ENCODE assay signal across 11 cellular contexts in the genomic region with DNA sequence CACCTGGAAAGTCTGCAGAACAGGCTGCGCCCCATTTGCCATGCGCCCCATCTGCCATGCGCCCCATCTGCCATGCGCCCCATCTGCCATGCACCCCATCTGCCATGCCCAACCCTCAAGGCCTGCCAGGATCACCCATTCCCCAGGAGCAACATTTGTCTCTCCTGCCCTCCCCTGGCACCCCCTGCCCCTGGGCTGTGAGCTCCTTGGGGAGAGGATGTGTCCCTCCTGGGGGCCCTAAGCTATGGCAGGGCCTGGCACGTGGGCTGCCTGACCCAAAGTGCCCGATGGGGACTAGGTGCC.
DNase-seq lines count a peak whose midpoint lies in the region; ATAC-seq and TF ChIP-seq lines count a peak whose summit lies in the region.
"Had no signal": no experiment of that assay in that cellular context is flagged by ENCODE, and none has a peak within 500 bp of the region (broad histone marks: within the 10 kb centered on the region; RNA-seq: fewer than 3 reads in every experiment).

No MANE protein-coding gene starts in this region.

- H4K20me1 ChIP-seq in BLaER1: no peaks in the 10 kb centered on the region

- no peak overlapping the region for H3K9ac ChIP-seq in BLaER1

- no peak overlapping the region for H3K4me3 ChIP-seq in BLaER1
- no peak overlapping the region for H3K4me3 ChIP-seq in spleen

- no peak overlapping the region for H3K27ac Mint-ChIP-seq in chondrocyte (ENCODE audit: unreplicated experiment)
- H3K27ac Mint-ChIP-seq: B cell; CD4-positive, alpha-beta T cell; H9 had no signal

- ATAC-seq in left cardiac atrium (no peak), left ventricle myocardium superior (no peak)

- no peaks in the 10 kb centered on the region for H3K9me3 ChIP-seq in BLaER1
- H3K9me3 ChIP-seq in spleen: peaks cover 0 to 3% (median 0%) of the 10 kb centered on the region in 8 donors
- H3K9me3 ChIP-seq: Caco-2 had no signal

- H3K36me3 ChIP-seq in BLaER1 (no peaks in the 10 kb centered on the region), spleen (no peaks in the 10 kb centered on the region)

- 93 to 100% (median 96%) methylated on average over 5 to 6 of the region's 6 CpGs for WGBS in spleen, 5 donors

- intact Hi-C loops in left cardiac atrium (cut with DNase I) (no loop called here), left ventricle myocardium superior (cut with micrococcal nuclease) (no loop called here), spleen (cut with DNase I; ENCODE audit: low total_unique reads) (no loop called here)

- H3K27ac ChIP-seq in BLaER1: peak overlapping the region; percentile 85
- H3K27ac ChIP-seq in spleen: no peak overlapping the region
- H3K27ac ChIP-seq: C4-2B had no signal

- H3K27me3 ChIP-seq in BLaER1 (no peaks in the 10 kb centered on the region), spleen (replicated peaks in 1 of 7) (peaks cover 0 to 92% (median 0%) of the 10 kb centered on the region in 7 donors)

- H3K4me3 Mint-ChIP-seq in chondrocyte (ENCODE audit: unreplicated experiment): no peak overlapping the region
- H3K4me3 Mint-ChIP-seq: B cell; CD4-positive, alpha-beta T cell; H9 had no signal

- TF ChIP-seq POLR2A in spleen (IDR thresholded peaks at IDR 0.05): no peak

- no peaks in the 10 kb centered on the region for H3K9me3 Mint-ChIP-seq in chondrocyte (ENCODE audit: low read depth)
- H3K9me3 Mint-ChIP-seq: CD4-positive, alpha-beta T cell; H9 had no signal

- peaks cover 2% of the 10 kb centered on the region for H3K27me3 Mint-ChIP-seq in chondrocyte (ENCODE audit: low read depth)
- H3K27me3 Mint-ChIP-seq: CD4-positive, alpha-beta T cell had no signal

- H3K4me1 Mint-ChIP-seq in chondrocyte (ENCODE audit: low read depth): peaks cover 3% of the 10 kb centered on the region
- H3K4me1 Mint-ChIP-seq: B cell had no signal

- peak overlapping the region; percentile 90 for H3K4me2 ChIP-seq in BLaER1

- peak; percentile 19 for DNase-seq in left cardiac atrium
- DNase-seq in left ventricle myocardium superior: no peak
- peak; percentile 85 for DNase-seq in chondrocyte (ENCODE audit: low spot score)
- DNase-seq in spleen: peak; percentile 21
- no peak for DNase-seq in activated T-cell treated with anti-CD3 and anti-CD28 coated beads for 4 hours
- DNase-seq: Caco-2; CD4-positive, alpha-beta T cell; H9 had no signal

- H3K4me1 ChIP-seq in BLaER1: peaks cover 98% of the 10 kb centered on the region
- H3K4me1 ChIP-seq in spleen: peaks cover 0 to 6% (median 0%) of the 10 kb centered on the region in 6 donors

- TF ChIP-seq CTCF in chondrocyte (IDR thresholded peaks at IDR 0.05) (no peak), spleen (IDR thresholded peaks at IDR 0.05 in 8 of 11, conservative IDR thresholded peaks at IDR 0.05 in 3 of 11) (no peak)

- no peaks in the 10 kb centered on the region for H3K36me3 Mint-ChIP-seq in chondrocyte (ENCODE audit: low read depth)

Comparison
In these comparisons a context has a peak if more than half of its experiments do, and no peak if none do; other contexts are left out.
1. DNase-seq: peak in left cardiac atrium (single experiment), chondrocyte (single experiment) and spleen (single experiment); none in left ventricle myocardium superior (single experiment) and activated T-cell treated with anti-CD3 and anti-CD28 coated beads for 4 hours (single experiment).